In the genomic region with DNA sequence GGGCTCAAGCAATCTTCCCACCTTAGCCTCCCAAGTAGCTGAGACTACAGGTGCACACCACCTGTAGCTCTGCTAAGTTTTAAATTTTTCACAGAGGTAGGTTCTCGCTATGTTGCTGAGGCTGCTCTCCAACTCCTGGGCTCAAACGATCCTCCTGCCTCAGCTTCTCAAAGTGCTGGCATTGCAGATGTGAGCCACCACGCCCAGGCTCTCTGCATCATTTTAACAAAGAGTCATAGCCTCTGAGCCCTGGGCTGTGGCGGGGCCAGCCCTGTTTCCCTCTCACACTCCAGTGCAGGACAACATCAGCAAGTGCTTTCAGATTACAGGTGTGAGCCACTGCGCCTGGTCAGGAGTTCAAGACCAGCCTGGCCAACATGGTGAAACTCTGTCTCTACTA, we compare ENCODE assay signal across 23 cellular contexts.
DNase-seq lines count a peak whose midpoint lies in the region; ATAC-seq and TF ChIP-seq lines count a peak whose summit lies in the region.
"Had no signal": no experiment of that assay in that cellular context is flagged by ENCODE, and none has a peak within 500 bp of the region (broad histone marks: within the 10 kb centered on the region; RNA-seq: fewer than 3 reads in every experiment).

No MANE protein-coding gene starts in this region.

- ATAC-seq in T-helper 17 cell = no peak
- ATAC-seq: esophagus mucosa, foreskin keratinocyte, HCT116 had no signal

- TF ChIP-seq CTCF in mesothelial cell of epicardium (IDR thresholded peaks at IDR 0.05; ENCODE audit: unreplicated experiment) = no peak
- no peak for TF ChIP-seq CTCF in type B pancreatic cell (conservative IDR thresholded peaks at IDR 0.05)

- no peaks in the 10 kb centered on the region for H3K9me3 Mint-ChIP-seq in activated naive CD4-positive, alpha-beta T cell treated with anti-CD3 and anti-CD28 coated beads, Interleukin-2, amount 10 ng/mL, durations not matched to agents 7 days and 5 days
- H3K9me3 Mint-ChIP-seq in mesothelial cell of epicardium = no peaks in the 10 kb centered on the region
- H3K9me3 Mint-ChIP-seq in type B pancreatic cell = no peaks in the 10 kb centered on the region
- H3K9me3 Mint-ChIP-seq: CD14-positive monocyte had no signal

- peak overlapping the region; percentile 21 for H3K4me3 Mint-ChIP-seq in activated naive CD4-positive, alpha-beta T cell treated with anti-CD3 and anti-CD28 coated beads, Interleukin-2, amount 10 ng/mL, durations not matched to agents 7 days and 5 days
- peak overlapping the region; percentile 80 for H3K4me3 Mint-ChIP-seq in T-helper 17 cell
- H3K4me3 Mint-ChIP-seq in mesothelial cell of epicardium = no peak overlapping the region
- H3K4me3 Mint-ChIP-seq in type B pancreatic cell = no peak overlapping the region

- H3K36me3 Mint-ChIP-seq in activated naive CD4-positive, alpha-beta T cell treated with anti-CD3 and anti-CD28 coated beads, Interleukin-2, amount 10 ng/mL, durations not matched to agents 7 days and 5 days = no peaks in the 10 kb centered on the region
- H3K36me3 Mint-ChIP-seq in T-helper 17 cell (ENCODE audit: low read depth) (no peaks in the 10 kb centered on the region), mesothelial cell of epicardium (peaks cover 6% of the 10 kb centered on the region), type B pancreatic cell (no peaks in the 10 kb centered on the region)
- H3K36me3 Mint-ChIP-seq: CD14-positive monocyte had no signal

- H3K4me1 Mint-ChIP-seq in activated naive CD4-positive, alpha-beta T cell treated with anti-CD3 and anti-CD28 coated beads, Interleukin-2, amount 10 ng/mL, durations not matched to agents 7 days and 5 days = peaks cover 22% of the 10 kb centered on the region
- H3K4me1 Mint-ChIP-seq in T-helper 17 cell (peaks cover 2% of the 10 kb centered on the region), mesothelial cell of epicardium (peaks cover 13% of the 10 kb centered on the region), type B pancreatic cell (ENCODE audit: unreplicated experiment) (peaks cover 11% of the 10 kb centered on the region)

- DNase-seq in activated naive CD4-positive, alpha-beta T cell treated with anti-CD3 and anti-CD28 coated beads, Interleukin-2, amount 10 ng/mL, durations not matched to agents 7 days and 5 days = no peak
- no peak for DNase-seq in activated naive CD4-positive, alpha-beta T cell treated with Interleukin-2 at 50 U/mL for 16 hours
- DNase-seq in T-helper 17 cell (no peak), mesothelial cell of epicardium (ENCODE audit: low spot score in 2 of 2, unreplicated experiment in 2 of 2) (no peak), type B pancreatic cell (ENCODE audit: extremely low spot score, unreplicated experiment) (no peak), HEK293T (ENCODE audit: extremely low spot score) (no peak), GDM1 (lab: John Stamatoyannopoulos, UW) (no peak)
- DNase-seq: brain microvascular endothelial cell; effector memory CD4-positive, alpha-beta T cell; foreskin keratinocyte; IMR-90; mesenchymal stem cell; NCI-H1105 treated with DMSO at 0.1 percent for 48 hours; NCI-H2029; NCI-H2227 treated with DMSO at 0.1 percent for 48 hours; NCI-H748 treated with DMSO at 0.1 percent for 48 hours; retina; SK-N-SH; stimulated activated CD4-positive, alpha-beta T cell treated with anti-CD3 and anti-CD28 coated beads, Interleukin-4, amount 100 ng/mL, for 24 hours; T-helper 9 cell had no signal

- POLR2A ChIA-PET in HEK293T (lab: Yijun Ruan, JAX) = no interaction called here

- H3K27me3 Mint-ChIP-seq in activated naive CD4-positive, alpha-beta T cell treated with anti-CD3 and anti-CD28 coated beads, Interleukin-2, amount 10 ng/mL, durations not matched to agents 7 days and 5 days = peaks cover 31% of the 10 kb centered on the region
- H3K27me3 Mint-ChIP-seq in T-helper 17 cell (peaks cover 7% of the 10 kb centered on the region), mesothelial cell of epicardium (ENCODE audit: low read depth) (no peaks in the 10 kb centered on the region), type B pancreatic cell (no peaks in the 10 kb centered on the region)

- CTCF ChIA-PET in activated naive CD4-positive, alpha-beta T cell treated with anti-CD3 and anti-CD28 coated beads, Interleukin-2, amount 10 ng/mL, durations not matched to agents 7 days and 5 days (lab: Charles Lee) = interaction anchor here (1.3 to 1.7 kb wide), 2 partner anchors 40 to 66 kb away, joined by 3 to 4 read pairs; no protein-coding TSS in a partner anchor
- CTCF ChIA-PET in HEK293T (lab: Yijun Ruan, JAX) = no interaction called here

- H3K27ac Mint-ChIP-seq in activated naive CD4-positive, alpha-beta T cell treated with anti-CD3 and anti-CD28 coated beads, Interleukin-2, amount 10 ng/mL, durations not matched to agents 7 days and 5 days = peak overlapping the region; percentile 88
- H3K27ac Mint-ChIP-seq in T-helper 17 cell (peak overlapping the region; percentile 90), mesothelial cell of epicardium (peak overlapping the region; percentile 71), type B pancreatic cell (peak overlapping the region; percentile 29)

- H3K9me3 ChIP-seq in T-helper 17 cell (ENCODE audit: control insufficient read depth, low read length, poor library complexity, severe bottlenecking) = no peaks in the 10 kb centered on the region
- H3K9me3 ChIP-seq: SK-N-SH had no signal

TF ChIP-seq in HEK293T, 16 proteins besides CTCF, POLR2A, EP300 and RAD21:
- TF ChIP-seq NFRKB (IDR thresholded peaks at IDR 0.05) = no peak
- no peak for TF ChIP-seq ELF4 (IDR thresholded peaks at IDR 0.05)
- TF ChIP-seq FOXM1 (IDR thresholded peaks at IDR 0.05; ENCODE audit: borderline replicate concordance) = no peak
- TF ChIP-seq FOXK2 (IDR thresholded peaks at IDR 0.05) = no peak
- no peak for TF ChIP-seq LEF1 (IDR thresholded peaks at IDR 0.05; ENCODE audit: borderline replicate concordance)
- TF ChIP-seq HDGF (IDR thresholded peaks at IDR 0.05; ENCODE audit: borderline replicate concordance) = no peak
- no peak for TF ChIP-seq TARDBP (IDR thresholded peaks at IDR 0.05)
- no peak for TF ChIP-seq SUZ12 (IDR thresholded peaks at IDR 0.05)
- no peak for TF ChIP-seq ZNF384 (IDR thresholded peaks at IDR 0.05)
- no peak for TF ChIP-seq CTBP1 (IDR thresholded peaks at IDR 0.05; ENCODE audit: borderline replicate concordance)
- no peak for TF ChIP-seq ARNT (IDR thresholded peaks at IDR 0.05)
- no peak for TF ChIP-seq L3MBTL2 (conservative IDR thresholded peaks at IDR 0.05)
- TF ChIP-seq SP1 (IDR thresholded peaks at IDR 0.05) = no peak
- TF ChIP-seq, protein P1, sequence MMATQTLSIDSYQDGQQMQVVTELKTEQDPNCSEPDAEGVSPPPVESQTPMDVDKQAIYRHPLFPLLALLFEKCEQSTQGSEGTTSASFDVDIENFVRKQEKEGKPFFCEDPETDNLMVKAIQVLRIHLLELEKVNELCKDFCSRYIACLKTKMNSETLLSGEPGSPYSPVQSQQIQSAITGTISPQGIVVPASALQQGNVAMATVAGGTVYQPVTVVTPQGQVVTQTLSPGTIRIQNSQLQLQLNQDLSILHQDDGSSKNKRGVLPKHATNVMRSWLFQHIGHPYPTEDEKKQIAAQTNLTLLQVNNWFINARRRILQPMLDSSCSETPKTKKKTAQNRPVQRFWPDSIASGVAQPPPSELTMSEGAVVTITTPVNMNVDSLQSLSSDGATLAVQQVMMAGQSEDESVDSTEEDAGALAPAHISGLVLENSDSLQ (IDR thresholded peaks at IDR 0.05) = no peak
- TF ChIP-seq FOXA1 (IDR thresholded peaks at IDR 0.05) = no peak
- TF ChIP-seq BHLHE40 (IDR thresholded peaks at IDR 0.05; ENCODE audit: borderline replicate concordance) = no peak

Comparison
In these comparisons a context has a peak if more than half of its experiments do, and no peak if none do; other contexts are left out.
1. H3K27ac Mint-ChIP-seq: peak in every context shown above with its lines; median percentile 90 in T-helper 17 cell; 88 in activated naive CD4-positive, alpha-beta T cell treated with anti-CD3 and anti-CD28 coated beads, Interleukin-2, amount 10 ng/mL, durations not matched to agents 7 days and 5 days; 71 in mesothelial cell of epicardium; 29 in type B pancreatic cell.
2. H3K4me3 Mint-ChIP-seq: peak in activated naive CD4-positive, alpha-beta T cell treated with anti-CD3 and anti-CD28 coated beads, Interleukin-2, amount 10 ng/mL, durations not matched to agents 7 days and 5 days (single experiment) and T-helper 17 cell (single experiment); none in mesothelial cell of epicardium (single experiment) and type B pancreatic cell (single experiment).